ENCODE assay signal across 19 cellular contexts in the genomic region with DNA sequence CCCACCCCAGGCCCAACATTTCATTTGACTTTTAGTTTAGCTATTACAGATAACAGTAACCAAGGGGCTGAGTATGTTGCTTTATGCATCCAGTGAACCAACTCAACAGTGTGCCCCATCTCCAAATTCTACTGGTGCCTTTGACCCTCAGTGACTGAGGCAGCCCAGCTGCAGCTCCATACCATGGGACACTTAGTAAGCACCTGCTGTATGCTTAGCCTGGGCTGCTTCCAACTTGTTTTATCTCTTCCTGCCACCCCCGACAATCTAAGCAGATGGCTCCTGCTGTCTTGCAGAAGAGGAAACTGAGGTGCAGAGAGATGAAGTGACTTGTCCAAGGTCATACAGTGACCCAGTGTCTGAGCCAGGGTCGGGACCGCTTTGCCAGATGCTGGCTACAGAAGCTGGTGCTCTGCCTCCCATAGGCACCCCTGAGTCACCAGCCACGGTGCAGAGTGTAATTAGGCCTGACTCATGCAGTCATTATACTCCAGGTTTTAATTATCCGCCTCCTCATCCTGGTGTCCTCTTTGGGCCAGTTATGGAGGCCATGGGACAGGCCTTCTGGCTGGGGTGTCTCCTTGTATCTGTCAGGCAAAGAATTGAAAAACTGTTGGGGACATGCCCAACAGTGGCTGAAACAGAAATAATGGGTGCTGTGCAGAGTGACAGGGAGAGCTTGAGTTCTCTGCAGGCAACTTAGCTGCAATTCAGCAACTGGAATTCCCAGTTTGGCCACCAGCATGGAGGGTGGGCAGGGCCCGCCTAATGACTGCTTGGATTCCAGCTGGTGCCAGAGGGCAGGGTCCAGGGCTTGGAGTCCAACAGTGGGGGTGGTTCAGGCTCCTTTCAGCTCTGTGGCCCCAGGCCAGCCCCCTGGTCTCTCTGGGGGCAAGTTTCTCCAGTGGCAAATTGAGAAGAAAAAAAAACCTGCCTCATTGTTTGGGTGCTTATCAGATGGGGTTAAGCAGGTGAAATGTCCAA. TPM values are rescaled to one million over a fixed set of nuclear protein-coding genes. Genes with fewer than 3 reads are reported as not detected.
DNase-seq lines count a peak whose midpoint lies in the region; ATAC-seq, FAIRE-seq and TF ChIP-seq lines count a peak whose summit lies in the region.
"Had no signal": no experiment of that assay in that cellular context is flagged by ENCODE, and none has a peak within 500 bp of the region (broad histone marks: within the 10 kb centered on the region; RNA-seq: fewer than 3 reads in every experiment).

No MANE protein-coding gene starts in this region.

- no peak overlapping the region for H3K4ac ChIP-seq in mesendoderm (ENCODE audit: low read depth, low read length)

- BruUV-seq in Caco-2 (replicated peaks; lab: Mats Ljungman, UMichigan) (no TSS peak), K562 (replicated peaks; lab: Mats Ljungman, UMichigan) (no TSS peak)

- H3K27me3 Mint-ChIP-seq in Caco-2 (ENCODE audit: insufficient read depth, unreplicated experiment), result peaks cover 2% of the 10 kb centered on the region
- H3K27me3 Mint-ChIP-seq in activated naive CD4-positive, alpha-beta T cell treated with anti-CD3 and anti-CD28 coated beads for 36 hours (ENCODE audit: low read depth), result peaks cover 2% of the 10 kb centered on the region

- no peak overlapping the region for H3K27ac Mint-ChIP-seq in Caco-2 (ENCODE audit: unreplicated experiment)
- no peak overlapping the region for H3K27ac Mint-ChIP-seq in activated naive CD4-positive, alpha-beta T cell treated with anti-CD3 and anti-CD28 coated beads for 36 hours
- H3K27ac Mint-ChIP-seq: CD4-positive, CD25-positive, alpha-beta regulatory T cell had no signal

- H4K5ac ChIP-seq in mesendoderm (ENCODE audit: low read length), result no peak overlapping the region

- H2BK5ac ChIP-seq in mesendoderm (ENCODE audit: low read length), result no peak overlapping the region

- in situ Hi-C loops in K562 (cut with MboI), result no loop called here

- no peak overlapping the region for H2BK15ac ChIP-seq in mesendoderm (replicated peaks; ENCODE audit: low read depth)

- intact Hi-C loops in Caco-2 (cut with micrococcal nuclease; ENCODE audit: unreplicated experiment) (loop anchor here (5.0 kb wide), 1 partner anchor 40 kb away; no protein-coding TSS in a partner anchor), K562 (cut with micrococcal nuclease) (no loop called here)
- intact Hi-C loops in activated naive CD4-positive, alpha-beta T cell treated with anti-CD3 and anti-CD28 coated beads for 36 hours (cut with micrococcal nuclease), result no loop called here

- H3K4me1 ChIP-seq in Caco-2 (peaks cover 15% of the 10 kb centered on the region), K562 (replicated peaks in 1 of 2; ENCODE audit: control insufficient read depth in 2 of 2, insufficient read depth in 2 of 2, low read length in 2 of 2) (no peaks in the 10 kb centered on the region; a peak in 1 of 5 replicates), mesendoderm (ENCODE audit: control insufficient read depth, low read depth, low read length) (peaks cover 8% of the 10 kb centered on the region)

- H3K4me2 ChIP-seq in K562 (ENCODE audit: insufficient read depth, low read length) (no peak overlapping the region), mesendoderm (ENCODE audit: low read length) (no peak overlapping the region)

- no peak for TF ChIP-seq RAD21 in K562 (CRISPR knock-in tag; conservative IDR thresholded peaks at IDR 0.05 in 1 of 2, IDR thresholded peaks at IDR 0.05 in 1 of 2)

- TF ChIP-seq EP300 in K562 (IDR thresholded peaks at IDR 0.05; ENCODE audit: low read length), result no peak

- H3K18ac ChIP-seq in mesendoderm (ENCODE audit: low read length), result no peak overlapping the region

- no peak overlapping the region for H2AFZ ChIP-seq in K562 (ENCODE audit: low read depth, low read length)

- H3K4me1 Mint-ChIP-seq in Caco-2 (ENCODE audit: low read depth, unreplicated experiment), result peaks cover 19% of the 10 kb centered on the region
- H3K4me1 Mint-ChIP-seq in activated naive CD4-positive, alpha-beta T cell treated with anti-CD3 and anti-CD28 coated beads for 36 hours (ENCODE audit: low read depth), result no peaks in the 10 kb centered on the region
- H3K4me1 Mint-ChIP-seq: CD4-positive, CD25-positive, alpha-beta regulatory T cell had no signal

- H3K27me3 ChIP-seq in Caco-2 (replicated peaks; ENCODE audit: control insufficient read depth, insufficient read depth, low read length), result no peaks in the 10 kb centered on the region
- H3K27me3 ChIP-seq in K562 (ENCODE audit: control insufficient read depth in 2 of 2, insufficient read depth in 2 of 2, low read length in 2 of 2), result peaks cover 0 to 22% of the 10 kb centered on the region in 2 experiments; a peak in 2 of 5 replicates
- no peaks in the 10 kb centered on the region for H3K27me3 ChIP-seq in mesendoderm (ENCODE audit: insufficient read depth, low read length, poor library complexity)

- H3K56ac ChIP-seq in mesendoderm (ENCODE audit: low read length), result no peak overlapping the region

- H3K36me3 Mint-ChIP-seq in Caco-2 (ENCODE audit: insufficient read depth, unreplicated experiment), result peaks cover 6% of the 10 kb centered on the region
- no peaks in the 10 kb centered on the region for H3K36me3 Mint-ChIP-seq in activated naive CD4-positive, alpha-beta T cell treated with anti-CD3 and anti-CD28 coated beads for 36 hours (ENCODE audit: low read depth)
- H3K36me3 Mint-ChIP-seq: CD4-positive, CD25-positive, alpha-beta regulatory T cell had no signal

- POLR2A ChIA-PET in Caco-2 (lab: Charles Lee) (no interaction called here), K562 (lab: Yijun Ruan, JAX) (interaction anchor here (0.7 to 1.3 kb wide), 4 partner anchors 9 to 170 kb away, joined by 3 read pairs; no protein-coding TSS in a partner anchor)

- H3K79me2 ChIP-seq in K562 (ENCODE audit: control insufficient read depth, insufficient read depth, low read length) (no peaks in the 10 kb centered on the region), mesendoderm (ENCODE audit: control insufficient read depth, insufficient read depth, low read length) (no peaks in the 10 kb centered on the region)

- no peaks in the 10 kb centered on the region for H3K79me1 ChIP-seq in mesendoderm (ENCODE audit: low read length)

- H3K9ac ChIP-seq in K562 (ENCODE audit: insufficient read depth in 1 of 2, low read depth in 2 of 2, low read length in 2 of 2) (no peak overlapping the region), mesendoderm (ENCODE audit: low read length) (no peak overlapping the region)

- no peaks in the 10 kb centered on the region for H3K9me1 ChIP-seq in K562 (ENCODE audit: control insufficient read depth, insufficient read depth, low read length)

- H3K27ac ChIP-seq in K562 (ENCODE audit: extremely low read depth, low read depth, low read length) (no peak overlapping the region), mesendoderm (ENCODE audit: low read depth, low read length) (no peak overlapping the region)

- no peaks in the 10 kb centered on the region; the same call in 1 of the 2 replicates for H4K20me1 ChIP-seq in K562 (replicated peaks; ENCODE audit: control insufficient read depth, insufficient read depth, low read length)

- no peak overlapping the region for H3K4me3 ChIP-seq in Caco-2 (ENCODE audit: low read depth, low read length)
- H3K4me3 ChIP-seq in K562, result no peak overlapping the region
- no peak overlapping the region for H3K4me3 ChIP-seq in mesendoderm (ENCODE audit: low read length)

- H3K36me3 ChIP-seq in Caco-2 (ENCODE audit: control insufficient read depth, insufficient read depth, low read length), result no peaks in the 10 kb centered on the region
- H3K36me3 ChIP-seq in K562 (ENCODE audit: control insufficient read depth, insufficient read depth, low read length), result no peaks in the 10 kb centered on the region
- H3K36me3 ChIP-seq in mesendoderm (ENCODE audit: control insufficient read depth, insufficient read depth, low read length), result no peaks in the 10 kb centered on the region

- H3K9me3 Mint-ChIP-seq in Caco-2 (ENCODE audit: unreplicated experiment), result no peaks in the 10 kb centered on the region
- H3K9me3 Mint-ChIP-seq in activated naive CD4-positive, alpha-beta T cell treated with anti-CD3 and anti-CD28 coated beads for 36 hours, result no peaks in the 10 kb centered on the region

- no peak overlapping the region for H4K8ac ChIP-seq in mesendoderm (ENCODE audit: low read depth, low read length)

- no peak for ATAC-seq in K562

- H3K4me3 Mint-ChIP-seq in Caco-2 (ENCODE audit: unreplicated experiment), result no peak overlapping the region
- no peak overlapping the region for H3K4me3 Mint-ChIP-seq in activated naive CD4-positive, alpha-beta T cell treated with anti-CD3 and anti-CD28 coated beads for 36 hours
- H3K4me3 Mint-ChIP-seq: CD4-positive, CD25-positive, alpha-beta regulatory T cell had no signal

- TF ChIP-seq CTCF in Caco-2 (IDR thresholded peaks at IDR 0.05; ENCODE audit: insufficient read depth in 1 of 2, low read depth in 1 of 2, low read length in 1 of 2, severe bottlenecking in 1 of 2, unreplicated experiment in 1 of 2), result no peak
- TF ChIP-seq CTCF in K562 (IDR thresholded peaks at IDR 0.05 in 2 of 3, conservative IDR thresholded peaks at IDR 0.05 in 1 of 3; ENCODE audit: insufficient read depth in 2 of 3, low read depth in 1 of 3, low read length in 3 of 3), result no peak

- TF ChIP-seq POLR2A in K562 (conservative IDR thresholded peaks at IDR 0.05) (no peak), GM12892 (IDR thresholded peaks at IDR 0.05; ENCODE audit: low read depth, low read length) (no peak)

- peak overlapping the region; percentile 71 for H2AK5ac ChIP-seq in mesendoderm (ENCODE audit: low read length)

- FAIRE-seq in K562 (lab: Jason Lieb, UNC), result no peak
- FAIRE-seq in GM12892 (lab: Jason Lieb, UNC), result no peak
- FAIRE-seq: D721Med had no signal

- H3K9me3 ChIP-seq in Caco-2 (no peaks in the 10 kb centered on the region), K562 (replicated peaks; ENCODE audit: control insufficient read depth, insufficient read depth, low read depth, low read length) (no peaks in the 10 kb centered on the region)

- 4% methylated on average over 6 of the region's 6 CpGs for WGBS in K562 (ENCODE audit: insufficient coverage, low coverage, missing lambda C conversion rate)
- no CpG with 5 or more reads among the region's 6 CpGs for WGBS in mesendoderm (ENCODE audit: extremely low coverage, insufficient coverage, low lambda C conversion rate)

- no peak overlapping the region for H2BK120ac ChIP-seq in mesendoderm (ENCODE audit: low read depth, low read length)

- DNase-seq in Caco-2 (peak; percentile 59 to 69), NCI-H69 (lab: John Stamatoyannopoulos, UW) (peak; percentile 40), K562 (ENCODE audit: extremely low read depth in 1 of 4, low spot score in 3 of 4) (no peak), mesendoderm (no peak), SW480 (ENCODE audit: low spot score) (no peak), occipital lobe (lab: John Stamatoyannopoulos, UW) (no peak), GM12892 (ENCODE audit: insufficient read length) (no peak)
- no peak for DNase-seq in activated naive CD4-positive, alpha-beta T cell treated with anti-CD3 and anti-CD28 coated beads for 36 hours
- DNase-seq: CD4-positive, CD25-positive, alpha-beta regulatory T cell; DMS79 treated with DMSO at 0.1 percent for 48 hours; KBM-7; NCI-H1048; NCI-H1694; NCI-H446; NCI-H774; RPMI8226 had no signal

- H3K23ac ChIP-seq in mesendoderm (ENCODE audit: low read length), result no peak overlapping the region

- CTCF ChIA-PET in Caco-2 (lab: Charles Lee) (interaction anchor here (0.7 to 1.2 kb wide), 3 partner anchors 12 to 16 kb away, joined by 3 to 6 read pairs (median 5); no protein-coding TSS in a partner anchor), K562 (lab: Yijun Ruan, JAX; ENCODE audit: low intra/inter-chr PET ratio) (no interaction called here)
- CTCF ChIA-PET in activated naive CD4-positive, alpha-beta T cell treated with anti-CD3 and anti-CD28 coated beads for 36 hours (lab: Charles Lee), result no interaction called here

RNA-seq across cellular contexts. Expression of a gene that starts 8.2 kb away (rescaled TPM):
- 0.68 and 0.79 TPM in 2 replicates for total RNA-seq in Caco-2 (2022)
- 4.4 and 8.6 TPM in 2 replicates for total RNA-seq in K562 (2011; cell fraction: chromatin; rRNA removed; ENCODE audit: low replicate concordance)
- total RNA-seq in K562 (2011; cell fraction: nucleolus; rRNA removed), result 2.4 and 3.2 TPM in 2 replicates
- 3.6 and 4.8 TPM in 2 replicates for total RNA-seq in K562 (2011; cell fraction: nucleoplasm; rRNA removed)
- total RNA-seq in K562 (2014; rRNA removed), result 0.04 TPM in 1 of 2 replicates, not detected in the other
- total RNA-seq in K562 (2014; rRNA removed; fragmentation: Illumina TruSeq; extraction: Trizol), result not detected in 2 replicates
- 0.07 TPM in 1 of 2 replicates, not detected in the other for total RNA-seq in K562 (2015; rRNA removed; fragmentation: Illumina TruSeq; extraction: Trizol)
- 0.09 and 0.16 TPM in 2 replicates for total RNA-seq in K562 (2021)
- 0.13 TPM in 1 of 2 replicates, not detected in the other for polyA plus RNA-seq in K562 (2011; rRNA removed)
- polyA plus RNA-seq in K562 (2011; cell fraction: cytosol; rRNA removed), result 0.07 TPM in 1 of 2 replicates, not detected in the other
- polyA plus RNA-seq in K562 (2011; cell fraction: nucleus; rRNA removed), result 0.20 and 1.3 TPM in 2 replicates
- polyA plus RNA-seq in K562 (2012), result 0.08 and 0.39 TPM in 2 replicates
- polyA plus RNA-seq in K562 (2014; fragmentation: Illumina TruSeq; extraction: Trizol), result 0.06 TPM in 1 of 2 replicates, not detected in the other
- not detected for polyA plus RNA-seq in K562 (2014; fragmentation: Nextera tagmentation; extraction: Ambion mirVana)
- 0.04 and 0.08 TPM in 2 replicates for polyA plus RNA-seq in K562 (2014; rRNA removed)
- 0.21 TPM in 1 of 2 replicates, not detected in the other for polyA minus RNA-seq in K562 (2011; rRNA and poly(A)+ RNA removed)
- polyA minus RNA-seq in K562 (2011; cell fraction: cytosol; rRNA and poly(A)+ RNA removed), result not detected in 2 replicates
- 0.11 and 0.67 TPM in 2 replicates for polyA minus RNA-seq in K562 (2011; cell fraction: nucleus; rRNA and poly(A)+ RNA removed)
- 1.5 TPM for polyA plus RNA-seq in mesendoderm (2013, experiment 1 of 2)
- polyA plus RNA-seq in mesendoderm (2013, experiment 2 of 2), result 1.4 TPM
- not detected for total RNA-seq in activated naive CD4-positive, alpha-beta T cell treated with anti-CD3 and anti-CD28 coated beads for 36 hours
- not detected for total RNA-seq in occipital lobe
- polyA plus RNA-seq in GM12892 (2012; ENCODE audit: missing spikeins), result not detected
- total RNA-seq: A673; CD4-positive, CD25-positive, alpha-beta regulatory T cell; SK-MEL-5 had no signal
- polyA plus RNA-seq: CD4-positive, CD25-positive, alpha-beta regulatory T cell had no signal

RNA-seq across cellular contexts. Expression of a gene that starts 20.6 kb away (rescaled TPM):
- 5.2 and 7.7 TPM in 2 replicates for total RNA-seq in Caco-2 (2022)
- 19.3 and 33.1 TPM in 2 replicates for total RNA-seq in K562 (2011; cell fraction: chromatin; rRNA removed; ENCODE audit: low replicate concordance)
- 12.5 and 16.5 TPM in 2 replicates for total RNA-seq in K562 (2011; cell fraction: nucleolus; rRNA removed)
- 15.9 and 26.4 TPM in 2 replicates for total RNA-seq in K562 (2011; cell fraction: nucleoplasm; rRNA removed)
- total RNA-seq in K562 (2014; rRNA removed), result 0.41 and 1.1 TPM in 2 replicates
- 0.58 and 0.67 TPM in 2 replicates for total RNA-seq in K562 (2014; rRNA removed; fragmentation: Illumina TruSeq; extraction: Trizol)
- 2.1 and 2.2 TPM in 2 replicates for total RNA-seq in K562 (2015; rRNA removed; fragmentation: Illumina TruSeq; extraction: Trizol)
- total RNA-seq in K562 (2021), result 1.5 and 1.6 TPM in 2 replicates
- polyA plus RNA-seq in K562 (2011; rRNA removed), result 0.60 and 2.0 TPM in 2 replicates
- polyA plus RNA-seq in K562 (2011; cell fraction: cytosol; rRNA removed), result 0.38 and 4.3 TPM in 2 replicates
- polyA plus RNA-seq in K562 (2011; cell fraction: nucleus; rRNA removed), result 1.7 and 13.8 TPM in 2 replicates
- 4.3 and 41.5 TPM in 2 replicates for polyA plus RNA-seq in K562 (2012)
- polyA plus RNA-seq in K562 (2014; fragmentation: Illumina TruSeq; extraction: Trizol), result 0.68 and 1.4 TPM in 2 replicates
- polyA plus RNA-seq in K562 (2014; fragmentation: Nextera tagmentation; extraction: Ambion mirVana), result under 1 TPM in 1 of 2 experiments, not detected in 1; 0.06 TPM
- polyA plus RNA-seq in K562 (2014; rRNA removed), result 1.1 TPM in 2 replicates
- 1.4 TPM in 1 of 2 replicates, not detected in the other for polyA minus RNA-seq in K562 (2011; rRNA and poly(A)+ RNA removed)
- 0.86 TPM in 1 of 2 replicates, not detected in the other for polyA minus RNA-seq in K562 (2011; cell fraction: cytosol; rRNA and poly(A)+ RNA removed)
- polyA minus RNA-seq in K562 (2011; cell fraction: nucleus; rRNA and poly(A)+ RNA removed), result 1.4 and 2.6 TPM in 2 replicates
- 20.5 TPM for polyA plus RNA-seq in mesendoderm (2013, experiment 1 of 2)
- polyA plus RNA-seq in mesendoderm (2013, experiment 2 of 2), result 19.9 TPM
- not detected for total RNA-seq in activated naive CD4-positive, alpha-beta T cell treated with anti-CD3 and anti-CD28 coated beads for 36 hours
- 3.9 TPM for total RNA-seq in occipital lobe
- not detected for polyA plus RNA-seq in GM12892 (2012; ENCODE audit: missing spikeins)
- total RNA-seq: CD4-positive, CD25-positive, alpha-beta regulatory T cell; SK-MEL-5 had no signal
- polyA plus RNA-seq: CD4-positive, CD25-positive, alpha-beta regulatory T cell had no signal

Comparison
In these comparisons a context has a peak if more than half of its experiments do, and no peak if none do; other contexts are left out.
1. DNase-seq: peak in Caco-2 (2 of 2) and NCI-H69 (single experiment); none in K562 (0 of 4), mesendoderm (single experiment), SW480 (single experiment), activated naive CD4-positive, alpha-beta T cell treated with anti-CD3 and anti-CD28 coated beads for 36 hours (single experiment), occipital lobe (single experiment) and GM12892 (single experiment).